ENCODE assay signal across 1 cellular context in genomic region chr11:85668157-85668556, GRCh38.
TF ChIP-seq lines count a peak whose summit lies in the region.

No MANE protein-coding gene starts in this region.

TF ChIP-seq in HepG2, 621 proteins besides CTCF, POLR2A, EP300 and RAD21:
- TF ChIP-seq MAFF (IDR thresholded peaks at IDR 0.05; ENCODE audit: low read depth, low read length) (peak; percentile 60; the same call in 1 of the 2 replicates), ONECUT2 (CRISPR knock-in tag; IDR thresholded peaks at IDR 0.05) (no peak), MAFK (conservative IDR thresholded peaks at IDR 0.05 in 1 of 2, IDR thresholded peaks at IDR 0.05 in 1 of 2; ENCODE audit: low read length in 2 of 2) (peak; percentile 23 to 56; a peak in 2 of 4 replicates)
